In the genomic region with DNA sequence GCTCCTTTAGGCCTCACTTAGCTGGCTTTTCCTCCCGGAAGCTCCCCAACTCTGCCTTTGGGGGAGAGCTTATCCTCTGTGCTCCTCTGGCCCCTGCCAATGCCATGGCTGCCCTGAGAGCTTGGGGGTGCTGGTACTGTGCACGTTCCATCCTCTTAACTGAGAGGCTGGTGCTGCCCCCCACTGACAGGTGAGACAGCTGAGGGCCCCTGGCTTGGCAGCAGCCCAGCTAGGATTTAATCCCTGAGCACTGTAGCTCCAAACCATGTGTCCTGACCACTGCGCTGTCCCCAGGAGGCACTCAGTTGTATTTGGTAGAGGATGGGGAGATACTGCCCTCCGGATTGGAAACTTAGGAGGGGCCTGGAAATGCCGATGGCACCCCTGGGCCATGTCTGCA, we compare ENCODE assay signal across 18 cellular contexts. TPM values are rescaled to one million over a fixed set of nuclear protein-coding genes. Genes with fewer than 3 reads are reported as not detected.
A peak's percentile ranks its signal among the peaks of the same experiment; 100 is the strongest.
DNase-seq lines count a peak whose midpoint lies in the region; ATAC-seq and TF ChIP-seq lines count a peak whose summit lies in the region.
"Had no signal": no experiment of that assay in that cellular context is flagged by ENCODE, and none has a peak within 500 bp of the region (broad histone marks: within the 10 kb centered on the region; RNA-seq: fewer than 3 reads in every experiment).

No MANE protein-coding gene starts in this region.

- H3K4me1 Mint-ChIP-seq in endothelial cell (ENCODE audit: unreplicated experiment): peaks cover 19% of the 10 kb centered on the region
- H3K4me1 Mint-ChIP-seq: B cell, IgD-negative memory B cell had no signal

- H3K9me3 Mint-ChIP-seq in endothelial cell (ENCODE audit: unreplicated experiment): no peaks in the 10 kb centered on the region
- H3K9me3 Mint-ChIP-seq: CD8-positive, alpha-beta T cell; IgD-negative memory B cell had no signal

- H3K9me3 ChIP-seq in left ventricle myocardium inferior (replicated peaks): no peaks in the 10 kb centered on the region
- H3K9me3 ChIP-seq in SJCRH30 (replicated peaks): no peaks in the 10 kb centered on the region
- H3K9me3 ChIP-seq: HAP-1 had no signal

- H3K36me3 ChIP-seq in left ventricle myocardium inferior (peaks cover 82% of the 10 kb centered on the region), SJCRH30 (no peaks in the 10 kb centered on the region)

- no peak overlapping the region for H3K27ac Mint-ChIP-seq in endothelial cell (ENCODE audit: unreplicated experiment)
- H3K27ac Mint-ChIP-seq: B cell; CD8-positive, alpha-beta T cell; IgD-negative memory B cell had no signal

- intact Hi-C loops in left ventricle myocardium inferior (cut with micrococcal nuclease) (no loop called here), left cardiac atrium (cut with DNase I) (loop anchor here in 1 of 2 donors (10.0 kb wide), 1 partner anchor 191 kb away; a partner anchor contains a TSS)

- H3K4me3 ChIP-seq in left ventricle myocardium inferior (no peak overlapping the region), SJCRH30 (no peak overlapping the region)
- H3K4me3 ChIP-seq: HAP-1, PC-9, SK-N-MC had no signal

- H3K27me3 Mint-ChIP-seq in endothelial cell (ENCODE audit: unreplicated experiment): peaks cover 10% of the 10 kb centered on the region
- H3K27me3 Mint-ChIP-seq: B cell, IgD-negative memory B cell had no signal

- DNase-seq in left ventricle myocardium inferior (no peak), left cardiac atrium (no peak), SJCRH30 (peak; percentile 47 to 60), endothelial cell (ENCODE audit: low spot score) (no peak), Ammon's horn (ENCODE audit: low spot score) (no peak)
- DNase-seq: CD8-positive, alpha-beta T cell; GF-D8; Kasumi-1; MM.1S; NCI-H510A; PC-9 had no signal

- peak overlapping the region; percentile 63 for H3K4me3 Mint-ChIP-seq in endothelial cell (ENCODE audit: unreplicated experiment)
- H3K4me3 Mint-ChIP-seq: B cell; CD8-positive, alpha-beta T cell; IgD-negative memory B cell had no signal

- H3K4me1 ChIP-seq in left ventricle myocardium inferior (peaks cover 49% of the 10 kb centered on the region), SJCRH30 (peaks cover 40% of the 10 kb centered on the region)
- H3K4me1 ChIP-seq: HAP-1 had no signal

- peaks cover 50% of the 10 kb centered on the region for H3K36me3 Mint-ChIP-seq in endothelial cell (ENCODE audit: low read depth, unreplicated experiment)

- H3K27me3 ChIP-seq in left ventricle myocardium inferior (ENCODE audit: low read depth) (no peaks in the 10 kb centered on the region), SJCRH30 (no peaks in the 10 kb centered on the region)

- ATAC-seq in left cardiac atrium (no peak), HG03442 (IDR thresholded peaks at IDR 0.05; ENCODE audit: unreplicated experiment) (no peak)
- ATAC-seq: CD8-positive, alpha-beta T cell had no signal

- TF ChIP-seq CTCF in left ventricle myocardium inferior (IDR thresholded peaks at IDR 0.05; ENCODE audit: borderline replicate concordance) (no peak), endothelial cell (IDR thresholded peaks at IDR 0.05; ENCODE audit: unreplicated experiment) (no peak)

- peak overlapping the region; percentile 72 for H3K27ac ChIP-seq in left ventricle myocardium inferior (replicated peaks)
- H3K27ac ChIP-seq in SJCRH30: no peak overlapping the region
- H3K27ac ChIP-seq in temporal lobe (ENCODE audit: low read depth, low read length): peak overlapping the region; percentile 7
- H3K27ac ChIP-seq: HL-60, PC-9, SK-N-MC had no signal

RNA-seq across cellular contexts. Expression of a gene that starts 46.1 kb away (rescaled TPM):
- 56.0 TPM for total RNA-seq in left ventricle myocardium inferior
- 10 to 100 TPM; 40.4 to 54.8 TPM for total RNA-seq in left cardiac atrium
- 17.6 and 19.0 TPM in 2 replicates for total RNA-seq in SJCRH30 (2014; rRNA removed; shearing (Covaris generic))
- total RNA-seq in endothelial cell (ENCODE audit: unreplicated experiment): 44.3 TPM
- total RNA-seq in temporal lobe: 21.6 TPM

RNA-seq across cellular contexts. Expression of a gene that starts 46.4 kb away (rescaled TPM):
- 21.5 TPM for total RNA-seq in left ventricle myocardium inferior
- total RNA-seq in left cardiac atrium: 10 to 100 TPM; 36.2 to 96.5 TPM
- total RNA-seq in SJCRH30 (2014; rRNA removed; shearing (Covaris generic)): 36.1 and 37.7 TPM in 2 replicates
- 128 TPM for total RNA-seq in endothelial cell (ENCODE audit: unreplicated experiment)
- total RNA-seq in temporal lobe: 39.6 TPM

RNA-seq across cellular contexts. Expression of a gene that starts 49.8 kb away (rescaled TPM):
- total RNA-seq in left ventricle myocardium inferior (55.4 TPM), left cardiac atrium (10 to 100 TPM; 47.0 to 53.4 TPM), endothelial cell (ENCODE audit: unreplicated experiment) (41.6 TPM), temporal lobe (11.1 TPM)
- total RNA-seq in SJCRH30 (2014; rRNA removed; shearing (Covaris generic)): 22.2 and 23.1 TPM in 2 replicates

RNA-seq across cellular contexts. Expression of a gene that starts 50.1 kb away (rescaled TPM):
- 8.4 TPM for total RNA-seq in left ventricle myocardium inferior
- total RNA-seq in left cardiac atrium: 10 to 100 TPM; 11.2 to 12.6 TPM
- total RNA-seq in SJCRH30 (2014; rRNA removed; shearing (Covaris generic)): 17.3 and 18.7 TPM in 2 replicates
- total RNA-seq in endothelial cell (ENCODE audit: unreplicated experiment): 40.7 TPM
- 9.3 TPM for total RNA-seq in temporal lobe

Comparison
In these comparisons a context has a peak if more than half of its experiments do, and no peak if none do; other contexts are left out.
1. DNase-seq: peak in SJCRH30 (2 of 2); none in left ventricle myocardium inferior (single experiment), left cardiac atrium (single experiment), endothelial cell (single experiment) and Ammon's horn (single experiment).